In genomic region chr11:76859708-76860233, GRCh38 we compare ENCODE assay signal across 9 cellular contexts. TPM values are rescaled to one million over a fixed set of nuclear protein-coding genes. Genes with fewer than 3 reads are reported as not detected.
DNase-seq lines count a peak whose midpoint lies in the region; ATAC-seq, FAIRE-seq and TF ChIP-seq lines count a peak whose summit lies in the region.
"Had no signal": no experiment of that assay in that cellular context is flagged by ENCODE, and none has a peak within 500 bp of the region (broad histone marks: within the 10 kb centered on the region; RNA-seq: fewer than 3 reads in every experiment).

No MANE protein-coding gene starts in this region.

- H3K9ac ChIP-seq in endothelial cell of umbilical vein (replicated peaks; ENCODE audit: extremely low read depth, insufficient read depth, low read length): no peak overlapping the region

- dilution Hi-C loops in endothelial cell of umbilical vein (cut with MboI; ENCODE audit: extremely low pct_ligation_motif_present, low sequenced_read_pairs): no loop called here

- peak overlapping the region; percentile 8 to 87 (median 46) for H3K27ac Mint-ChIP-seq in CD8-positive, alpha-beta memory T cell

- no peaks in the 10 kb centered on the region for H3K9me3 Mint-ChIP-seq in CD8-positive, alpha-beta memory T cell

- no peaks in the 10 kb centered on the region for H3K9me2 ChIP-seq in OCI-LY7 (ENCODE audit: insufficient read depth, low read length)

- H3K27me3 Mint-ChIP-seq in CD8-positive, alpha-beta memory T cell: no peaks in the 10 kb centered on the region

- TF ChIP-seq POLR2A in endothelial cell of umbilical vein (IDR thresholded peaks at IDR 0.05; ENCODE audit: low read depth, low read length): no peak

- peaks cover 0 to 2% (median 0%) of the 10 kb centered on the region in 3 donors for H3K36me3 Mint-ChIP-seq in CD8-positive, alpha-beta memory T cell

- intact Hi-C loops in OCI-LY7 (cut with micrococcal nuclease; ENCODE audit: unreplicated experiment) (loop anchor here (1.0 to 5.0 kb wide), 2 partner anchors 63 to 624 kb away; no protein-coding TSS in a partner anchor), endothelial cell of umbilical vein (cut with micrococcal nuclease) (loop anchor here (1.0 to 2.0 kb wide), 6 partner anchors 21 to 77 kb away; partner anchors contain the start of gene TSKU), psoas muscle (cut with DNase I) (loop anchor here in 1 of 2 donors (5.0 kb wide), 1 partner anchor 58 kb away; no protein-coding TSS in a partner anchor)

- no peak for FAIRE-seq in endothelial cell of umbilical vein (lab: Jason Lieb, UNC)

- no peaks in the 10 kb centered on the region for H3K27me3 ChIP-seq in CD8-positive, alpha-beta memory T cell (ENCODE audit: insufficient read depth, low read length, poor library complexity, severe bottlenecking)
- H3K27me3 ChIP-seq in endothelial cell of umbilical vein (ENCODE audit: control insufficient read depth in 2 of 2, insufficient read depth in 2 of 2, low read length in 2 of 2) (no peaks in the 10 kb centered on the region), psoas muscle (ENCODE audit: insufficient read depth in 3 of 3, low read length in 2 of 3) (no peaks in the 10 kb centered on the region)

- DNase-seq in CD8-positive, alpha-beta memory T cell: no peak
- DNase-seq in OCI-LY7 (ENCODE audit: low spot score) (no peak), endothelial cell of umbilical vein (ENCODE audit: low read depth, low spot score) (no peak), psoas muscle (peak in 1 of 2 donors; percentile 56), NOMO-1 treated with dmso at 0.1 percent for 144 hours (lab: John Stamatoyannopoulos, UW; ENCODE audit: unreplicated experiment) (no peak), anterior cingulate cortex (lab: John Stamatoyannopoulos, UW) (no peak)

- no peak overlapping the region for H3K27ac ChIP-seq in CD8-positive, alpha-beta memory T cell (ENCODE audit: low read depth, low read length)
- H3K27ac ChIP-seq in OCI-LY7 (ENCODE audit: low read depth, low read length, poor library complexity, severe bottlenecking): no peak overlapping the region
- peak overlapping the region; percentile 69 for H3K27ac ChIP-seq in endothelial cell of umbilical vein (ENCODE audit: insufficient read depth, low read depth, low read length)
- H3K27ac ChIP-seq in psoas muscle: peak overlapping the region; percentile 85

- peak overlapping the region; percentile 100 for H2AFZ ChIP-seq in OCI-LY7 (ENCODE audit: low read length)
- peak overlapping the region; percentile 90 for H2AFZ ChIP-seq in endothelial cell of umbilical vein (ENCODE audit: low read depth, low read length)

- no TSS peak for BruUV-seq in OCI-LY7 (replicated peaks; lab: Mats Ljungman, UMichigan)
- BruUV-seq in endothelial cell of umbilical vein (replicated peaks; lab: Mats Ljungman, UMichigan): no TSS peak

- H3K36me3 ChIP-seq in CD8-positive, alpha-beta memory T cell (ENCODE audit: insufficient read depth, low read length): no peaks in the 10 kb centered on the region
- H3K36me3 ChIP-seq in OCI-LY7 (ENCODE audit: insufficient read depth, low read length) (no peaks in the 10 kb centered on the region), endothelial cell of umbilical vein (ENCODE audit: control insufficient read depth in 2 of 2, extremely low read depth in 1 of 2, insufficient read depth in 2 of 2, low read length in 2 of 2) (no peaks in the 10 kb centered on the region), psoas muscle (ENCODE audit: insufficient read depth in 1 of 2, low read depth in 1 of 2) (no peaks in the 10 kb centered on the region)

- no peak for ATAC-seq in psoas muscle
- ATAC-seq in GM19328 (IDR thresholded peaks at IDR 0.05; ENCODE audit: unreplicated experiment): no peak
- no peak for ATAC-seq in GM21381 (IDR thresholded peaks at IDR 0.05; ENCODE audit: unreplicated experiment)

- H3K4me3 ChIP-seq in CD8-positive, alpha-beta memory T cell (ENCODE audit: low read length): no peak overlapping the region
- peak overlapping the region; percentile 72 for H3K4me3 ChIP-seq in OCI-LY7 (ENCODE audit: low read depth, low read length, poor library complexity, severe bottlenecking)
- H3K4me3 ChIP-seq in endothelial cell of umbilical vein (replicated peaks in 1 of 3; ENCODE audit: insufficient read depth in 1 of 3, low read depth in 1 of 3, low read length in 3 of 3): no peak overlapping the region
- peak overlapping the region; percentile 87 for H3K4me3 ChIP-seq in psoas muscle
- H3K4me3 ChIP-seq: mucosa of descending colon had no signal

- no peaks in the 10 kb centered on the region for H3K9me3 ChIP-seq in CD8-positive, alpha-beta memory T cell (ENCODE audit: low read length)
- no peaks in the 10 kb centered on the region for H3K9me3 ChIP-seq in OCI-LY7 (ENCODE audit: low read length)
- no peaks in the 10 kb centered on the region for H3K9me3 ChIP-seq in endothelial cell of umbilical vein (replicated peaks; ENCODE audit: control insufficient read depth, insufficient read depth, low read length)
- H3K9me3 ChIP-seq in psoas muscle: no peaks in the 10 kb centered on the region
- H3K9me3 ChIP-seq: mucosa of descending colon had no signal

- H3K4me1 Mint-ChIP-seq in CD8-positive, alpha-beta memory T cell: peaks cover 13 to 29% (median 28%) of the 10 kb centered on the region in 3 donors

- H4K20me1 ChIP-seq in OCI-LY7 (ENCODE audit: insufficient read depth, low read length) (no peaks in the 10 kb centered on the region), endothelial cell of umbilical vein (replicated peaks; ENCODE audit: control insufficient read depth, extremely low read depth, insufficient read depth, low read length) (no peaks in the 10 kb centered on the region)

- H3K79me2 ChIP-seq in OCI-LY7 (ENCODE audit: insufficient read depth, low read depth, low read length): no peaks in the 10 kb centered on the region
- peaks cover 21% of the 10 kb centered on the region for H3K79me2 ChIP-seq in endothelial cell of umbilical vein (ENCODE audit: control insufficient read depth, insufficient read depth, low read length)

- WGBS in psoas muscle, 3 donors: 91 to 93% (median 92%) methylated on average over 14 of the region's 14 CpGs

- H3K4me1 ChIP-seq in CD8-positive, alpha-beta memory T cell (ENCODE audit: insufficient read depth, low read length): peaks cover 12% of the 10 kb centered on the region
- H3K4me1 ChIP-seq in OCI-LY7 (ENCODE audit: insufficient read depth, low read length, poor library complexity, severe bottlenecking): peaks cover 14% of the 10 kb centered on the region
- peaks cover 13% of the 10 kb centered on the region for H3K4me1 ChIP-seq in endothelial cell of umbilical vein (ENCODE audit: control insufficient read depth, extremely low read depth, insufficient read depth, low read length)
- peaks cover 22% of the 10 kb centered on the region for H3K4me1 ChIP-seq in psoas muscle

- peak overlapping the region; percentile 74 to 87 (median 80) for H3K4me3 Mint-ChIP-seq in CD8-positive, alpha-beta memory T cell

- no peak for TF ChIP-seq CTCF in OCI-LY7 (conservative IDR thresholded peaks at IDR 0.05; ENCODE audit: low read length)
- TF ChIP-seq CTCF in endothelial cell of umbilical vein (IDR thresholded peaks at IDR 0.05; ENCODE audit: extremely low read depth in 1 of 2, insufficient read depth in 1 of 2, low read depth in 1 of 2, low read length in 2 of 2): no peak
- TF ChIP-seq CTCF in psoas muscle (IDR thresholded peaks at IDR 0.05): no peak

- POLR2A ChIA-PET in CD8-positive, alpha-beta memory T cell (lab: Charles Lee): interaction anchor here (0.7 kb wide), 1 partner anchor 485 kb away, joined by 3 read pairs; no protein-coding TSS in a partner anchor
- POLR2A ChIA-PET in OCI-LY7 (lab: Charles Lee) (interaction anchor here (0.6 to 1.1 kb wide), 5 partner anchors 9 to 472 kb away, joined by 3 read pairs; no protein-coding TSS in a partner anchor), endothelial cell of umbilical vein (lab: Charles Lee) (no interaction called here)

- CTCF ChIA-PET in CD8-positive, alpha-beta memory T cell (lab: Charles Lee): interaction anchor here (1.1 to 1.5 kb wide), 2 partner anchors 59 to 60 kb away, joined by 3 to 4 read pairs; no protein-coding TSS in a partner anchor
- CTCF ChIA-PET in OCI-LY7 (lab: Charles Lee; ENCODE audit: unreplicated experiment): interaction anchor here (0.6 kb wide), 1 partner anchor 233 kb away, joined by 4 read pairs; no protein-coding TSS in a partner anchor
- CTCF ChIA-PET in endothelial cell of umbilical vein (lab: Charles Lee): interaction anchor here (0.9 to 2.2 kb wide), 6 partner anchors 36 to 138 kb away, joined by 3 to 15 read pairs (median 4); no protein-coding TSS in a partner anchor

- peak overlapping the region; percentile 83 for H3K4me2 ChIP-seq in OCI-LY7 (ENCODE audit: low read length)
- no peak overlapping the region for H3K4me2 ChIP-seq in endothelial cell of umbilical vein (ENCODE audit: insufficient read depth, low read length)

- no peaks in the 10 kb centered on the region for H3K9me1 ChIP-seq in endothelial cell of umbilical vein (replicated peaks; ENCODE audit: control insufficient read depth, extremely low read depth, insufficient read depth, low read length)

TF ChIP-seq in endothelial cell of umbilical vein, 7 proteins besides CTCF, POLR2A, EP300 and RAD21:
- no peak for TF ChIP-seq GATA2 (IDR thresholded peaks at IDR 0.05; ENCODE audit: insufficient read depth, insufficient read length, low read depth, low read length)
- TF ChIP-seq, protein P1, sequence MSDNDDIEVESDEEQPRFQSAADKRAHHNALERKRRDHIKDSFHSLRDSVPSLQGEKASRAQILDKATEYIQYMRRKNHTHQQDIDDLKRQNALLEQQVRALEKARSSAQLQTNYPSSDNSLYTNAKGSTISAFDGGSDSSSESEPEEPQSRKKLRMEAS (IDR thresholded peaks at IDR 0.05; ENCODE audit: insufficient read depth, insufficient read length): no peak

RNA-seq across cellular contexts. Expression of gene ACER3, which starts 0.9 kb away (rescaled TPM):
- total RNA-seq in CD8-positive, alpha-beta memory T cell: 10 to 100 TPM; 16.1 to 19.1 TPM
- 5.3 TPM for polyA plus RNA-seq in CD8-positive, alpha-beta memory T cell
- total RNA-seq in OCI-LY7 (2014; rRNA removed; shearing (Covaris generic)): 3.0 and 3.8 TPM in 2 replicates
- total RNA-seq in OCI-LY7 (2022): 10.1 and 12.2 TPM in 2 replicates
- total RNA-seq in endothelial cell of umbilical vein: 22.4 and 31.6 TPM in 2 replicates
- polyA plus RNA-seq in endothelial cell of umbilical vein: 8.9 and 9.9 TPM in 2 replicates
- 7.1 and 7.2 TPM in 2 replicates for polyA plus RNA-seq in endothelial cell of umbilical vein (2011; cell fraction: cytosol; rRNA removed)
- polyA plus RNA-seq in endothelial cell of umbilical vein (2011; cell fraction: nucleus; rRNA removed): 13.6 and 17.0 TPM in 2 replicates
- polyA plus RNA-seq in endothelial cell of umbilical vein (2012): 19.6 and 25.8 TPM in 2 replicates
- 34.9 and 35.1 TPM in 2 replicates for polyA minus RNA-seq in endothelial cell of umbilical vein
- polyA minus RNA-seq in endothelial cell of umbilical vein (2011; cell fraction: cytosol; rRNA and poly(A)+ RNA removed): 7.7 TPM
- polyA minus RNA-seq in endothelial cell of umbilical vein (2011; cell fraction: nucleus; rRNA and poly(A)+ RNA removed): 22.3 and 28.9 TPM in 2 replicates
- total RNA-seq in psoas muscle: 1 to 10 TPM; 3.4 to 6.3 (median 5.4) TPM
- polyA plus RNA-seq in psoas muscle: 1 to 10 TPM in 2 of 3 donors, under 1 TPM in 1; 0.76 to 2.4 (median 1.1) TPM

Comparison
In these comparisons a context has a peak if more than half of its experiments do, and no peak if none do; other contexts are left out.
1. H3K27ac ChIP-seq: peak in endothelial cell of umbilical vein (single experiment) and psoas muscle (single experiment); none in CD8-positive, alpha-beta memory T cell (single experiment) and OCI-LY7 (single experiment).
2. H3K4me3 ChIP-seq: peak in OCI-LY7 (single experiment) and psoas muscle (single experiment); none in CD8-positive, alpha-beta memory T cell (single experiment) and endothelial cell of umbilical vein (0 of 3).